Comparison of ENCODE assay signal across 10 cellular contexts in genomic region chr18:77749189-77749588, GRCh38.
DNase-seq lines count a peak whose midpoint lies in the region; ATAC-seq and TF ChIP-seq lines count a peak whose summit lies in the region.
"Had no signal": no experiment of that assay in that cellular context is flagged by ENCODE, and none has a peak within 500 bp of the region (broad histone marks: within the 10 kb centered on the region; RNA-seq: fewer than 3 reads in every experiment).

No MANE protein-coding gene starts in this region.

- H3K9me3 ChIP-seq in smooth muscle cell (replicated peaks; ENCODE audit: low read depth), result no peaks in the 10 kb centered on the region
- H3K9me3 ChIP-seq in esophagus squamous epithelium, result no peaks in the 10 kb centered on the region

- WGBS in smooth muscle cell (ENCODE audit: low lambda C conversion rate), result 19% methylated on average over 7 of the region's 7 CpGs
- WGBS in esophagus squamous epithelium, 2 donors, result 18 to 51% methylated on average over 7 of the region's 7 CpGs

- no peak overlapping the region for H3K4me3 ChIP-seq in LNCaP clone FGC (ENCODE audit: low read depth, low read length)
- no peak overlapping the region for H3K4me3 ChIP-seq in smooth muscle cell
- no peak overlapping the region for H3K4me3 ChIP-seq in esophagus squamous epithelium
- H3K4me3 ChIP-seq: cardiac muscle cell had no signal

- H3K4me1 ChIP-seq in smooth muscle cell (ENCODE audit: low read depth) (no peaks in the 10 kb centered on the region), esophagus squamous epithelium (no peaks in the 10 kb centered on the region)

- no peak overlapping the region for H2AFZ ChIP-seq in smooth muscle cell (ENCODE audit: low read depth)

- peaks cover 11% of the 10 kb centered on the region for H3K27me3 Mint-ChIP-seq in activated naive CD8-positive, alpha-beta T cell treated with anti-CD3 and anti-CD28 coated beads, Interleukin-2, amount 50 U/mL, for 24 hours
- peaks cover 18% of the 10 kb centered on the region for H3K27me3 Mint-ChIP-seq in activated naive CD8-positive, alpha-beta T cell treated with anti-CD3 and anti-CD28 coated beads for 36 hours
- H3K27me3 Mint-ChIP-seq in chondrocyte (ENCODE audit: low read depth) (peaks cover 2% of the 10 kb centered on the region), immature natural killer cell (ENCODE audit: low read depth in 3 of 3) (peaks cover 5 to 8% (median 7%) of the 10 kb centered on the region in 3 donors)

- H3K9me3 Mint-ChIP-seq in activated naive CD8-positive, alpha-beta T cell treated with anti-CD3 and anti-CD28 coated beads, Interleukin-2, amount 50 U/mL, for 24 hours, result no peaks in the 10 kb centered on the region
- no peaks in the 10 kb centered on the region for H3K9me3 Mint-ChIP-seq in activated naive CD8-positive, alpha-beta T cell treated with anti-CD3 and anti-CD28 coated beads for 36 hours
- H3K9me3 Mint-ChIP-seq in chondrocyte (ENCODE audit: low read depth), result peaks cover 7% of the 10 kb centered on the region
- H3K9me3 Mint-ChIP-seq in immature natural killer cell, result no peaks in the 10 kb centered on the region

- H3K4me2 ChIP-seq in smooth muscle cell, result no peak overlapping the region

- intact Hi-C loops in esophagus squamous epithelium (cut with DNase I), result no loop called here

- H3K79me2 ChIP-seq in smooth muscle cell (ENCODE audit: low read depth), result no peaks in the 10 kb centered on the region

- no peaks in the 10 kb centered on the region for H3K4me1 Mint-ChIP-seq in activated naive CD8-positive, alpha-beta T cell treated with anti-CD3 and anti-CD28 coated beads, Interleukin-2, amount 50 U/mL, for 24 hours
- H3K4me1 Mint-ChIP-seq in activated naive CD8-positive, alpha-beta T cell treated with anti-CD3 and anti-CD28 coated beads for 36 hours, result no peaks in the 10 kb centered on the region
- H3K4me1 Mint-ChIP-seq in chondrocyte (ENCODE audit: low read depth), result no peaks in the 10 kb centered on the region
- no peaks in the 10 kb centered on the region for H3K4me1 Mint-ChIP-seq in immature natural killer cell

- ATAC-seq in activated naive CD8-positive, alpha-beta T cell treated with anti-CD3 and anti-CD28 coated beads, Interleukin-2, amount 50 U/mL, for 24 hours, result no peak
- ATAC-seq: right cardiac atrium had no signal

- no peak overlapping the region for H3K27ac Mint-ChIP-seq in activated naive CD8-positive, alpha-beta T cell treated with anti-CD3 and anti-CD28 coated beads, Interleukin-2, amount 50 U/mL, for 24 hours
- no peak overlapping the region for H3K27ac Mint-ChIP-seq in activated naive CD8-positive, alpha-beta T cell treated with anti-CD3 and anti-CD28 coated beads for 36 hours
- no peak overlapping the region for H3K27ac Mint-ChIP-seq in chondrocyte (ENCODE audit: unreplicated experiment)
- H3K27ac Mint-ChIP-seq in immature natural killer cell, result no peak overlapping the region

- no peaks in the 10 kb centered on the region for H3K36me3 Mint-ChIP-seq in activated naive CD8-positive, alpha-beta T cell treated with anti-CD3 and anti-CD28 coated beads, Interleukin-2, amount 50 U/mL, for 24 hours (ENCODE audit: low read depth)
- H3K36me3 Mint-ChIP-seq in activated naive CD8-positive, alpha-beta T cell treated with anti-CD3 and anti-CD28 coated beads for 36 hours, result no peaks in the 10 kb centered on the region
- no peaks in the 10 kb centered on the region for H3K36me3 Mint-ChIP-seq in chondrocyte (ENCODE audit: low read depth)
- H3K36me3 Mint-ChIP-seq in immature natural killer cell, result no peaks in the 10 kb centered on the region

- H4K20me1 ChIP-seq in smooth muscle cell (ENCODE audit: low read depth), result no peaks in the 10 kb centered on the region

- H3K36me3 ChIP-seq in smooth muscle cell (ENCODE audit: low read depth), result no peaks in the 10 kb centered on the region
- no peaks in the 10 kb centered on the region for H3K36me3 ChIP-seq in esophagus squamous epithelium
- H3K36me3 ChIP-seq: cardiac muscle cell had no signal

- H3K27me3 ChIP-seq in smooth muscle cell (ENCODE audit: low read depth) (no peaks in the 10 kb centered on the region), esophagus squamous epithelium (peaks cover 0 to 3% (median 0%) of the 10 kb centered on the region in 4 donors)
- H3K27me3 ChIP-seq: cardiac muscle cell had no signal

- H3K27ac ChIP-seq in smooth muscle cell (ENCODE audit: low read depth) (no peak overlapping the region), esophagus squamous epithelium (no peak overlapping the region)
- H3K27ac ChIP-seq: cardiac muscle cell had no signal

- no peak for TF ChIP-seq POLR2A in esophagus squamous epithelium (IDR thresholded peaks at IDR 0.05)

- H3F3A ChIP-seq in smooth muscle cell (ENCODE audit: low read depth), result no peaks in the 10 kb centered on the region

- peak; percentile 8 for DNase-seq in activated naive CD8-positive, alpha-beta T cell treated with anti-CD3 and anti-CD28 coated beads, Interleukin-2, amount 50 U/mL, for 24 hours
- no peak for DNase-seq in activated naive CD8-positive, alpha-beta T cell treated with anti-CD3 and anti-CD28 coated beads for 36 hours
- DNase-seq in LNCaP clone FGC (ENCODE audit: low read depth), result no peak
- DNase-seq in chondrocyte (ENCODE audit: low spot score), result no peak
- no peak for DNase-seq in smooth muscle cell (lab: John Stamatoyannopoulos, UW; ENCODE audit: unreplicated experiment)
- no peak for DNase-seq in middle frontal gyrus (ENCODE audit: extremely low spot score, low spot score)
- no peak for DNase-seq in immature natural killer cell
- no peak for DNase-seq in esophagus squamous epithelium (lab: John Stamatoyannopoulos, UW)

- H3K4me3 Mint-ChIP-seq in activated naive CD8-positive, alpha-beta T cell treated with anti-CD3 and anti-CD28 coated beads, Interleukin-2, amount 50 U/mL, for 24 hours, result no peak overlapping the region
- no peak overlapping the region for H3K4me3 Mint-ChIP-seq in activated naive CD8-positive, alpha-beta T cell treated with anti-CD3 and anti-CD28 coated beads for 36 hours
- H3K4me3 Mint-ChIP-seq in chondrocyte (ENCODE audit: unreplicated experiment) (no peak overlapping the region), immature natural killer cell (no peak overlapping the region)

- H3K9ac ChIP-seq in smooth muscle cell (ENCODE audit: low read depth), result no peak overlapping the region

- peak; percentile 66 for TF ChIP-seq CTCF in LNCaP clone FGC (IDR thresholded peaks at IDR 0.05; ENCODE audit: control insufficient read depth, extremely low read depth, insufficient read depth)
- peak; percentile 70 for TF ChIP-seq CTCF in chondrocyte (IDR thresholded peaks at IDR 0.05)
- TF ChIP-seq CTCF in smooth muscle cell (IDR thresholded peaks at IDR 0.05; ENCODE audit: borderline replicate concordance, insufficient read depth, poor library complexity, severe bottlenecking), result peak; percentile 58
- peak in 2 of 6 experiments; percentile 9 to 24 for TF ChIP-seq CTCF in esophagus squamous epithelium (IDR thresholded peaks at IDR 0.05)
